9 cellular contexts compared by ENCODE assay signal in genomic region chr12:49568442-49568776, GRCh38. TPM values are rescaled to one million over a fixed set of nuclear protein-coding genes. Genes with fewer than 3 reads are reported as not detected.
DNase-seq lines count a peak whose midpoint lies in the region; ATAC-seq, FAIRE-seq and TF ChIP-seq lines count a peak whose summit lies in the region.
"Had no signal": no experiment of that assay in that cellular context is flagged by ENCODE, and none has a peak within 500 bp of the region (broad histone marks: within the 10 kb centered on the region; RNA-seq: fewer than 3 reads in every experiment).

No MANE protein-coding gene starts in this region.

- 1% methylated on average over 13 of the region's 13 CpGs; no CpG with 5 or more reads in 1 of the 2 experiments for WGBS in H1 (ENCODE audit: extremely low coverage in 1 of 2, insufficient coverage in 1 of 2, insufficient read length in 1 of 2, insufficient replicate concordance in 2 of 2, low coverage in 1 of 2, low lambda C conversion rate in 2 of 2, missing lambda C conversion rate in 1 of 2), 2 experiments
- WGBS in neuronal stem cell (ENCODE audit: extremely low coverage in 2 of 2, insufficient read length in 2 of 2, insufficient replicate concordance in 1 of 2), 2 donors, result no CpG with 5 or more reads among the region's 13 CpGs

- H3K4me1 ChIP-seq in H1 (replicated peaks in 1 of 4; ENCODE audit: control insufficient read depth in 3 of 4, insufficient read depth in 4 of 4, low read length in 3 of 4) (no peaks in the 10 kb centered on the region; a peak in 3 of 7 replicates), neuronal stem cell (ENCODE audit: control insufficient read depth in 2 of 2, insufficient read depth in 1 of 2, low read depth in 1 of 2, low read length in 2 of 2) (peaks cover 1 to 3% of the 10 kb centered on the region in 2 donors)

- H2BK120ac ChIP-seq in H1 (replicated peaks; ENCODE audit: low read depth, low read length) (no peak overlapping the region), neuronal stem cell (ENCODE audit: low read depth, low read length) (no peak overlapping the region)

- no peak for TF ChIP-seq CTCF in BJ (IDR thresholded peaks at IDR 0.05; ENCODE audit: insufficient read depth, low read depth, low read length)
- no peak for TF ChIP-seq CTCF in H1 (IDR thresholded peaks at IDR 0.05; ENCODE audit: control extremely low read depth in 1 of 3, insufficient read depth in 1 of 3, low read depth in 1 of 3, low read length in 3 of 3)

- H2BK5ac ChIP-seq in H1 (ENCODE audit: low read depth, low read length) (peak overlapping the region; percentile 10; the same call in 1 of the 2 replicates), neuronal stem cell (ENCODE audit: low read length) (peak overlapping the region; percentile 93)

- H4K5ac ChIP-seq in H1 (ENCODE audit: insufficient read length, low read depth, low read length), result no peak overlapping the region

- POLR2A ChIA-PET in BJ (lab: Charles Lee) (no interaction called here), H1 (lab: Charles Lee; ENCODE audit: partially characterized antibody) (interaction anchor here (1.1 to 9.1 kb wide), 3 partner anchors 11 to 201 kb away, joined by 3 to 72 read pairs (median 3); partner anchors contain the start of gene SPATS2), HEK293T (lab: Yijun Ruan, JAX) (no interaction called here)

- H3K56ac ChIP-seq in H1 (replicated peaks; ENCODE audit: insufficient read length, low read depth, low read length), result no peak overlapping the region

- H3K36me3 ChIP-seq in BJ (ENCODE audit: control insufficient read depth, insufficient read depth, low read length) (peaks cover 15% of the 10 kb centered on the region), MG63 (peaks cover 16% of the 10 kb centered on the region), H1 (ENCODE audit: control insufficient read depth in 2 of 4, insufficient read depth in 4 of 4, low read length in 3 of 4) (peaks cover 4 to 15% (median 7%) of the 10 kb centered on the region in 4 experiments; a peak in 5 of 8 replicates), neuronal stem cell (replicated peaks in 1 of 2; ENCODE audit: control insufficient read depth in 2 of 2, insufficient read depth in 2 of 2, low read length in 2 of 2) (peaks cover 26 to 31% of the 10 kb centered on the region in 2 donors)

- no peak overlapping the region for H2AK5ac ChIP-seq in H1 (ENCODE audit: low read depth, low read length)
- H2AK5ac ChIP-seq in neuronal stem cell (ENCODE audit: low read depth, low read length), result no peak overlapping the region

- H3K9ac ChIP-seq in H1 (replicated peaks in 1 of 4; ENCODE audit: extremely low read depth in 1 of 4, low read depth in 3 of 4, low read length in 3 of 4), result peak overlapping the region in 3 of 4 experiments; percentile 55 to 91 (median 63); a peak in 5 of 7 replicates
- peak overlapping the region; percentile 88 for H3K9ac ChIP-seq in neuronal stem cell (ENCODE audit: low read depth, low read length, poor library complexity)

- TF ChIP-seq EP300 in H1 (IDR thresholded peaks at IDR 0.05; ENCODE audit: borderline replicate concordance in 1 of 2, low read depth in 2 of 2, low read length in 2 of 2), result no peak

- H3K4me3 ChIP-seq in BJ (ENCODE audit: low read depth, low read length), result peak overlapping the region; percentile 71
- H3K4me3 ChIP-seq in MG63, result peak overlapping the region; percentile 92
- H3K4me3 ChIP-seq in H1 (ENCODE audit: extremely low read depth in 1 of 4, insufficient read depth in 2 of 4, low read depth in 3 of 4, low read length in 4 of 4), result peak overlapping the region; percentile 75 to 100 (median 96)
- H3K4me3 ChIP-seq in neuronal stem cell (ENCODE audit: low read length in 2 of 2), result peak overlapping the region; percentile 84 to 95

- H3K18ac ChIP-seq in H1 (ENCODE audit: extremely low read depth, low read length) (no peak overlapping the region), neuronal stem cell (ENCODE audit: low read length) (peak overlapping the region; percentile 72)

- H4K20me1 ChIP-seq in H1 (replicated peaks in 1 of 2; ENCODE audit: control insufficient read depth in 1 of 2, insufficient read depth in 2 of 2, low read length in 2 of 2), result peaks cover 0 to 5% of the 10 kb centered on the region in 2 experiments

- H2AFZ ChIP-seq in H1 (ENCODE audit: low read length) (peak overlapping the region; percentile 89), neuronal stem cell (ENCODE audit: low read length) (peak overlapping the region; percentile 94)

- TF ChIP-seq RAD21 in H1 (IDR thresholded peaks at IDR 0.05 in 1 of 2, conservative IDR thresholded peaks at IDR 0.05 in 1 of 2; ENCODE audit: low read depth in 2 of 2, low read length in 2 of 2), result no peak

- no peak for DNase-seq in BJ (ENCODE audit: low read depth)
- DNase-seq in MG63, result no peak
- DNase-seq in H1 (ENCODE audit: low read depth in 1 of 2, low spot score in 2 of 2), result no peak
- DNase-seq in neuronal stem cell (ENCODE audit: low spot score), result no peak
- no peak for DNase-seq in HEK293T (ENCODE audit: extremely low spot score)
- DNase-seq in NCI-H748 (lab: John Stamatoyannopoulos, UW; ENCODE audit: unreplicated experiment), result no peak
- DNase-seq in ureter (ENCODE audit: low spot score), result no peak

- no peak overlapping the region for H2BK12ac ChIP-seq in H1 (ENCODE audit: low read depth, low read length)
- no peak overlapping the region for H2BK12ac ChIP-seq in neuronal stem cell (ENCODE audit: low read length)

- no peaks in the 10 kb centered on the region for H3K27me3 ChIP-seq in BJ (ENCODE audit: control insufficient read depth, insufficient read depth, low read length)
- no peaks in the 10 kb centered on the region for H3K27me3 ChIP-seq in MG63
- H3K27me3 ChIP-seq in H1 (replicated peaks in 1 of 4; ENCODE audit: control insufficient read depth in 3 of 4, extremely low read depth in 1 of 4, insufficient read depth in 3 of 4, low read length in 3 of 4), result no peaks in the 10 kb centered on the region
- H3K27me3 ChIP-seq in neuronal stem cell (ENCODE audit: control insufficient read depth in 3 of 3, insufficient read depth in 3 of 3, low read depth in 1 of 3, low read length in 3 of 3), result no peaks in the 10 kb centered on the region

- H2BK15ac ChIP-seq in H1 (ENCODE audit: low read length), result no peak overlapping the region
- H2BK15ac ChIP-seq in neuronal stem cell (ENCODE audit: low read length), result no peak overlapping the region

- peaks cover 6% of the 10 kb centered on the region; the same call in 1 of the 2 replicates for H3K23me2 ChIP-seq in H1 (ENCODE audit: low read depth, low read length)

- H3K9me3 ChIP-seq in MG63, result no peaks in the 10 kb centered on the region
- no peaks in the 10 kb centered on the region for H3K9me3 ChIP-seq in H1 (ENCODE audit: insufficient read depth in 2 of 2, low read depth in 1 of 2, low read length in 1 of 2)
- H3K9me3 ChIP-seq in neuronal stem cell (replicated peaks in 1 of 2; ENCODE audit: control insufficient read depth in 2 of 2, insufficient read depth in 1 of 2, low read depth in 1 of 2, low read length in 2 of 2), result peaks cover 0 to 3% of the 10 kb centered on the region in 2 donors

- H4K8ac ChIP-seq in H1 (ENCODE audit: extremely low read depth, insufficient read depth, low read length) (no peak overlapping the region), neuronal stem cell (ENCODE audit: low read depth, low read length) (no peak overlapping the region)

- no peak overlapping the region for H3K4ac ChIP-seq in H1 (replicated peaks; ENCODE audit: insufficient read length, low read depth, low read length)
- H3K4ac ChIP-seq in neuronal stem cell (ENCODE audit: low read length), result no peak overlapping the region

- TF ChIP-seq POLR2A in H1 (IDR thresholded peaks at IDR 0.05; ENCODE audit: control extremely low read depth in 1 of 2, low read depth in 2 of 2, low read length in 2 of 2), result no peak

- no peak for FAIRE-seq in H1 (lab: Jason Lieb, UNC)

- no peak overlapping the region for H2BK20ac ChIP-seq in H1 (ENCODE audit: low read length)

- H3K79me1 ChIP-seq in H1 (ENCODE audit: low read depth, low read length) (peaks cover 15% of the 10 kb centered on the region), neuronal stem cell (ENCODE audit: low read depth, low read length) (peaks cover 16% of the 10 kb centered on the region)

- H3K27ac ChIP-seq in H1 (ENCODE audit: low read depth, low read length) (peak overlapping the region; percentile 89; the same call in 1 of the 2 replicates), neuronal stem cell (replicated peaks; ENCODE audit: low read length) (no peak overlapping the region)

- H3K4me2 ChIP-seq in H1 (ENCODE audit: insufficient read depth in 1 of 2, low read depth in 2 of 2, low read length in 2 of 2), result peak overlapping the region; percentile 72 to 91
- H3K4me2 ChIP-seq in neuronal stem cell (ENCODE audit: insufficient read depth, low read length, poor library complexity, severe bottlenecking), result peak overlapping the region; percentile 84

- peak; percentile 37 for ATAC-seq in GM21447 (IDR thresholded peaks at IDR 0.05; ENCODE audit: unreplicated experiment)

- peaks cover 0 to 33% of the 10 kb centered on the region in 2 experiments; a peak in 2 of 4 replicates for H3K79me2 ChIP-seq in H1 (ENCODE audit: control insufficient read depth in 1 of 2, insufficient read depth in 2 of 2, low read length in 2 of 2)

- H4K91ac ChIP-seq in H1 (replicated peaks; ENCODE audit: insufficient read length, low read length) (no peak overlapping the region), neuronal stem cell (ENCODE audit: low read depth, low read length, poor library complexity) (no peak overlapping the region)

- H3K14ac ChIP-seq in H1 (ENCODE audit: insufficient read length), result no peak overlapping the region
- no peak overlapping the region for H3K14ac ChIP-seq in neuronal stem cell (ENCODE audit: low read length)

- CTCF ChIA-PET in BJ (lab: Yijun Ruan, JAX), result no interaction called here
- CTCF ChIA-PET in H1 (lab: Charles Lee; ENCODE audit: partially characterized antibody), result interaction anchor here (1.2 to 5.3 kb wide), 2 partner anchors 13 to 14 kb away, joined by 3 to 57 read pairs; no protein-coding TSS in a partner anchor
- CTCF ChIA-PET in HEK293T (lab: Yijun Ruan, JAX), result interaction anchor here (0.7 kb wide), 1 partner anchor 108 kb away, joined by 5 read pairs; no protein-coding TSS in a partner anchor

- H3K23ac ChIP-seq in H1 (ENCODE audit: insufficient read length), result no peak overlapping the region
- H3K23ac ChIP-seq in neuronal stem cell (ENCODE audit: low read depth, low read length, poor library complexity), result peak overlapping the region; percentile 52

RNA-seq across cellular contexts. Expression of gene MCRS1, which starts 0.5 kb away (rescaled TPM):
- polyA plus RNA-seq in BJ (2011; rRNA removed) (58.6 and 96.0 TPM in 2 replicates), H1 (2011; rRNA removed) (139 and 170 TPM in 2 replicates)
- polyA minus RNA-seq in BJ (2011; rRNA and poly(A)+ RNA removed), result 46.6 and 83.1 TPM in 2 replicates
- total RNA-seq in MG63 (2014; rRNA removed; shearing (Covaris generic); ENCODE audit: low replicate concordance), result 54.4 and 107 TPM in 2 replicates
- total RNA-seq in H1 (2021; fragmentation: NEBNext Ultra II Directional; extraction: Animal tissue kit (Norgen Biotek cat#: 25700)), result 90.3 and 92.5 TPM in 2 replicates
- polyA plus RNA-seq in H1 (2011; cell fraction: cytosol; rRNA removed), result 135 TPM
- polyA plus RNA-seq in H1 (2011; cell fraction: nucleus; rRNA removed), result 210 TPM
- polyA plus RNA-seq in H1 (2012, experiment 1 of 2), result 51.5 to 92.0 TPM (median 89.3 TPM) in 4 replicates
- polyA plus RNA-seq in H1 (2012, experiment 2 of 2), result 112 TPM
- 54.6 TPM for polyA plus RNA-seq in H1 (2013, experiment 1 of 2)
- 56.7 TPM for polyA plus RNA-seq in H1 (2013, experiment 2 of 2)
- 83.5 and 103 TPM in 2 replicates for polyA minus RNA-seq in H1 (2011; rRNA and poly(A)+ RNA removed)
- 48.8 TPM for polyA minus RNA-seq in H1 (2011; cell fraction: cytosol; rRNA and poly(A)+ RNA removed)
- polyA minus RNA-seq in H1 (2011; cell fraction: nucleus; rRNA and poly(A)+ RNA removed), result 55.8 TPM
- polyA plus RNA-seq in neuronal stem cell (2013, experiment 1 of 2), result 68.8 TPM
- 67.4 TPM for polyA plus RNA-seq in neuronal stem cell (2013, experiment 2 of 2)
- 55.4 TPM for total RNA-seq in ureter

RNA-seq across cellular contexts. Expression of gene KCNH3, which starts 29.6 kb away (rescaled TPM):
- polyA plus RNA-seq in BJ (2011; rRNA removed) (0.01 and 0.02 TPM in 2 replicates), H1 (2011; rRNA removed) (0.47 and 0.50 TPM in 2 replicates)
- not detected in 2 replicates for polyA minus RNA-seq in BJ (2011; rRNA and poly(A)+ RNA removed)
- total RNA-seq in MG63 (2014; rRNA removed; shearing (Covaris generic); ENCODE audit: low replicate concordance), result not detected in 2 replicates
- 0.24 and 0.36 TPM in 2 replicates for total RNA-seq in H1 (2021; fragmentation: NEBNext Ultra II Directional; extraction: Animal tissue kit (Norgen Biotek cat#: 25700))
- polyA plus RNA-seq in H1 (2011; cell fraction: cytosol; rRNA removed), result 0.50 TPM
- polyA plus RNA-seq in H1 (2011; cell fraction: nucleus; rRNA removed), result 1.6 TPM
- 0.24 to 0.67 TPM (median 0.60 TPM) in 3 of 4 replicates, not detected in the other for polyA plus RNA-seq in H1 (2012, experiment 1 of 2)
- 0.18 TPM for polyA plus RNA-seq in H1 (2012, experiment 2 of 2)
- 0.36 TPM for polyA plus RNA-seq in H1 (2013, experiment 1 of 2)
- polyA plus RNA-seq in H1 (2013, experiment 2 of 2), result 0.15 TPM
- 0.17 and 0.19 TPM in 2 replicates for polyA minus RNA-seq in H1 (2011; rRNA and poly(A)+ RNA removed)
- not detected for polyA minus RNA-seq in H1 (2011; cell fraction: cytosol; rRNA and poly(A)+ RNA removed)
- polyA minus RNA-seq in H1 (2011; cell fraction: nucleus; rRNA and poly(A)+ RNA removed), result 0.80 TPM
- 0.36 TPM for polyA plus RNA-seq in neuronal stem cell (2013, experiment 1 of 2)
- polyA plus RNA-seq in neuronal stem cell (2013, experiment 2 of 2), result 0.40 TPM
- total RNA-seq in ureter, result 1.1 TPM
- total RNA-seq: lung microvascular endothelial cell had no signal

RNA-seq across cellular contexts. Expression of gene FAM186B, which starts 37.0 kb away (rescaled TPM):
- polyA plus RNA-seq in BJ (2011; rRNA removed), result 0.11 and 0.12 TPM in 2 replicates
- polyA minus RNA-seq in BJ (2011; rRNA and poly(A)+ RNA removed), result 0.28 TPM in 1 of 2 replicates, not detected in the other
- total RNA-seq in MG63 (2014; rRNA removed; shearing (Covaris generic); ENCODE audit: low replicate concordance), result not detected in 2 replicates
- 0.21 and 0.73 TPM in 2 replicates for total RNA-seq in H1 (2021; fragmentation: NEBNext Ultra II Directional; extraction: Animal tissue kit (Norgen Biotek cat#: 25700))
- polyA plus RNA-seq in H1 (2011; rRNA removed), result 0.12 and 0.13 TPM in 2 replicates
- 0.28 TPM for polyA plus RNA-seq in H1 (2011; cell fraction: cytosol; rRNA removed)
- polyA plus RNA-seq in H1 (2011; cell fraction: nucleus; rRNA removed), result 0.34 TPM
- 0.52 to 0.70 TPM (median 0.58 TPM) in 4 replicates for polyA plus RNA-seq in H1 (2012, experiment 1 of 2)
- polyA plus RNA-seq in H1 (2012, experiment 2 of 2), result 0.09 TPM
- polyA plus RNA-seq in H1 (2013, experiment 1 of 2), result 0.18 TPM
- 0.09 TPM for polyA plus RNA-seq in H1 (2013, experiment 2 of 2)
- polyA minus RNA-seq in H1 (2011; rRNA and poly(A)+ RNA removed), result 0.41 and 0.46 TPM in 2 replicates
- polyA minus RNA-seq in H1 (2011; cell fraction: cytosol; rRNA and poly(A)+ RNA removed), result not detected
- 0.20 TPM for polyA minus RNA-seq in H1 (2011; cell fraction: nucleus; rRNA and poly(A)+ RNA removed)
- polyA plus RNA-seq in neuronal stem cell (2013, experiment 1 of 2), result 0.18 TPM
- polyA plus RNA-seq in neuronal stem cell (2013, experiment 2 of 2), result 0.14 TPM
- 1.2 TPM for total RNA-seq in ureter

RNA-seq across cellular contexts. Expression of gene PRPF40B, which starts 55.0 kb away (rescaled TPM):
- polyA plus RNA-seq in BJ (2011; rRNA removed) (9.8 and 15.0 TPM in 2 replicates), H1 (2011; rRNA removed) (14.4 and 23.5 TPM in 2 replicates)
- 7.6 and 9.8 TPM in 2 replicates for polyA minus RNA-seq in BJ (2011; rRNA and poly(A)+ RNA removed)
- 4.8 and 8.6 TPM in 2 replicates for total RNA-seq in MG63 (2014; rRNA removed; shearing (Covaris generic); ENCODE audit: low replicate concordance)
- total RNA-seq in H1 (2021; fragmentation: NEBNext Ultra II Directional; extraction: Animal tissue kit (Norgen Biotek cat#: 25700)), result 24.4 and 26.8 TPM in 2 replicates
- polyA plus RNA-seq in H1 (2011; cell fraction: cytosol; rRNA removed), result 23.9 TPM
- polyA plus RNA-seq in H1 (2011; cell fraction: nucleus; rRNA removed), result 137 TPM
- polyA plus RNA-seq in H1 (2012, experiment 1 of 2), result 14.2 to 29.0 TPM (median 24.0 TPM) in 4 replicates
- 9.3 TPM for polyA plus RNA-seq in H1 (2012, experiment 2 of 2)
- 13.1 TPM for polyA plus RNA-seq in H1 (2013, experiment 1 of 2)
- 13.0 TPM for polyA plus RNA-seq in H1 (2013, experiment 2 of 2)
- 14.2 and 23.3 TPM in 2 replicates for polyA minus RNA-seq in H1 (2011; rRNA and poly(A)+ RNA removed)
- polyA minus RNA-seq in H1 (2011; cell fraction: cytosol; rRNA and poly(A)+ RNA removed), result 11.0 TPM
- 41.9 TPM for polyA minus RNA-seq in H1 (2011; cell fraction: nucleus; rRNA and poly(A)+ RNA removed)
- polyA plus RNA-seq in neuronal stem cell (2013, experiment 1 of 2), result 20.1 TPM
- polyA plus RNA-seq in neuronal stem cell (2013, experiment 2 of 2), result 20.2 TPM
- 44.4 TPM for total RNA-seq in ureter
